In genomic region chr2:162029287-162029901, GRCh38 we compare ENCODE assay signal across 10 cellular contexts. TPM values are rescaled to one million over a fixed set of nuclear protein-coding genes. Genes with fewer than 3 reads are reported as not detected.
DNase-seq lines count a peak whose midpoint lies in the region; ATAC-seq, FAIRE-seq and TF ChIP-seq lines count a peak whose summit lies in the region.
"Had no signal": no experiment of that assay in that cellular context is flagged by ENCODE, and none has a peak within 500 bp of the region (broad histone marks: within the 10 kb centered on the region; RNA-seq: fewer than 3 reads in every experiment).

No MANE protein-coding gene starts in this region.

- DNase-seq in AG10803 (ENCODE audit: low read depth) (peak; percentile 53), IMR-90 (peak; percentile 37), bronchial epithelial cell (ENCODE audit: low read depth) (peak; percentile 81), HepG2 (ENCODE audit: low spot score) (peak; percentile 43), H7 (no peak), mesenchymal stem cell (no peak), OCI-M2 (lab: John Stamatoyannopoulos, UW; ENCODE audit: unreplicated experiment) (no peak)
- DNase-seq: DMS53 had no signal

- no peak overlapping the region for H2AK9ac ChIP-seq in IMR-90 (replicated peaks; ENCODE audit: low read depth, low read length, poor library complexity)

- no peak overlapping the region for H3K9ac ChIP-seq in IMR-90 (ENCODE audit: low read depth, low read length)
- H3K9ac ChIP-seq in HepG2 (ENCODE audit: insufficient read depth, low read depth, low read length), result no peak overlapping the region
- no peak overlapping the region for H3K9ac ChIP-seq in mesenchymal stem cell (ENCODE audit: low read length)

- no TSS peak for BruUV-seq in IMR-90 (replicated peaks; lab: Mats Ljungman, UMichigan)
- BruUV-seq in HepG2 (replicated peaks; lab: Mats Ljungman, UMichigan), result no TSS peak

- H2AK5ac ChIP-seq in IMR-90 (ENCODE audit: low read depth, low read length) (no peak overlapping the region), mesenchymal stem cell (ENCODE audit: low read length, severe bottlenecking) (no peak overlapping the region)

- H4K91ac ChIP-seq in IMR-90 (ENCODE audit: insufficient read depth, low read depth, low read length), result no peak overlapping the region
- H4K91ac ChIP-seq in mesenchymal stem cell (ENCODE audit: low read length), result no peak overlapping the region

- no peak overlapping the region for H3K56ac ChIP-seq in IMR-90 (ENCODE audit: extremely low read depth, insufficient read depth, low read length)

- CTCF ChIA-PET in IMR-90 (lab: Yijun Ruan, JAX), result interaction anchor here (0.5 kb wide), 1 partner anchor 81 kb away, joined by 4 read pairs; no protein-coding TSS in a partner anchor
- CTCF ChIA-PET in HepG2 (lab: Yijun Ruan, JAX; ENCODE audit: low intra/inter-chr PET ratio, low total read pairs), result no interaction called here

- POLR2A ChIA-PET in IMR-90 (lab: Charles Lee; ENCODE audit: unreplicated experiment), result no interaction called here
- POLR2A ChIA-PET in HepG2 (lab: Yijun Ruan, JAX), result interaction anchor here (1.2 to 1.7 kb wide), 2 partner anchors 40 to 45 kb away, joined by 3 to 4 read pairs; partner anchors contain the start of gene DPP4

- H3K18ac ChIP-seq in IMR-90 (ENCODE audit: low read depth, low read length) (no peak overlapping the region), mesenchymal stem cell (ENCODE audit: low read depth in 1 of 2, low read length in 2 of 2) (no peak overlapping the region)

- 90% methylated on average over 2 of the region's 9 CpGs; no CpG with 5 or more reads in 1 of the 2 experiments for WGBS in IMR-90 (ENCODE audit: extremely low coverage in 2 of 2, insufficient read length in 1 of 2), 2 experiments
- 92% methylated on average over 9 of the region's 9 CpGs for WGBS in HepG2 (ENCODE audit: low lambda C conversion rate)
- WGBS in mesenchymal stem cell, result 74% methylated on average over 9 of the region's 9 CpGs

- H2AFZ ChIP-seq in IMR-90 (replicated peaks; ENCODE audit: low read length, poor library complexity) (no peak overlapping the region), HepG2 (ENCODE audit: low read length) (no peak overlapping the region), mesenchymal stem cell (ENCODE audit: low read depth, low read length) (no peak overlapping the region)

- no peak overlapping the region for H3K27ac ChIP-seq in IMR-90 (ENCODE audit: insufficient read depth, low read length)
- no peak overlapping the region for H3K27ac ChIP-seq in HepG2 (ENCODE audit: extremely low read length, insufficient read depth, low read length)
- no peak overlapping the region for H3K27ac ChIP-seq in mesenchymal stem cell (ENCODE audit: low read length, poor library complexity, severe bottlenecking)

- FAIRE-seq in bronchial epithelial cell (lab: Jason Lieb, UNC), result no peak
- FAIRE-seq in HepG2 (lab: Jason Lieb, UNC), result no peak

- in situ Hi-C loops in IMR-90 (cut with MboI; ENCODE audit: low sequenced_read_pairs), result no loop called here
- in situ Hi-C loops in HepG2 (cut with HindIII; ENCODE audit: extremely low pct_ligation_motif_present, low pct_unique_long_range_greater_than_20kb), result no loop called here

- intact Hi-C loops in IMR-90 (cut with micrococcal nuclease) (loop anchor here (5.0 kb wide), 2 partner anchors 43 to 93 kb away; partner anchors contain the start of gene DPP4), HepG2 (cut with micrococcal nuclease; ENCODE audit: unreplicated experiment) (no loop called here)

- no peak overlapping the region for H2BK12ac ChIP-seq in mesenchymal stem cell (ENCODE audit: low read length in 2 of 2)

- H3K27me3 ChIP-seq in IMR-90 (ENCODE audit: control insufficient read depth, insufficient read depth, low read length), result no peaks in the 10 kb centered on the region
- peaks cover 4% of the 10 kb centered on the region for H3K27me3 ChIP-seq in bronchial epithelial cell (ENCODE audit: control insufficient read depth, insufficient read depth, low read length)
- no peaks in the 10 kb centered on the region for H3K27me3 ChIP-seq in HepG2 (ENCODE audit: control insufficient read depth in 1 of 2, insufficient read depth in 2 of 2, low read length in 2 of 2)
- no peaks in the 10 kb centered on the region for H3K27me3 ChIP-seq in H7 (ENCODE audit: control insufficient read depth, insufficient read depth, low read length)
- H3K27me3 ChIP-seq in mesenchymal stem cell (ENCODE audit: control insufficient read depth in 1 of 2, insufficient read depth in 1 of 2, low read length in 2 of 2), result no peaks in the 10 kb centered on the region

- H2BK5ac ChIP-seq in IMR-90 (ENCODE audit: low read depth, low read length, poor library complexity, severe bottlenecking) (no peak overlapping the region), mesenchymal stem cell (ENCODE audit: low read depth, low read length, poor library complexity, severe bottlenecking) (no peak overlapping the region)

- H2BK15ac ChIP-seq in IMR-90 (ENCODE audit: low read depth, low read length) (no peak overlapping the region), mesenchymal stem cell (ENCODE audit: low read depth, poor library complexity, severe bottlenecking) (no peak overlapping the region)

- H3K79me2 ChIP-seq in HepG2 (ENCODE audit: insufficient read depth, low read length), result no peaks in the 10 kb centered on the region

- H3K23ac ChIP-seq in IMR-90 (ENCODE audit: low read depth, low read length) (no peak overlapping the region), mesenchymal stem cell (ENCODE audit: low read length in 2 of 2) (no peak overlapping the region)

- H3K9me1 ChIP-seq in IMR-90 (ENCODE audit: insufficient read depth, low read length), result peaks cover 12% of the 10 kb centered on the region

- H3K4me3 ChIP-seq in AG10803 (ENCODE audit: low read length), result no peak overlapping the region
- no peak overlapping the region for H3K4me3 ChIP-seq in IMR-90 (ENCODE audit: insufficient read depth, low read depth, low read length)
- H3K4me3 ChIP-seq in bronchial epithelial cell (ENCODE audit: low read depth, low read length), result no peak overlapping the region
- H3K4me3 ChIP-seq in HepG2 (replicated peaks in 1 of 3; ENCODE audit: insufficient read depth in 1 of 3, low read depth in 2 of 3, low read length in 3 of 3), result no peak overlapping the region
- H3K4me3 ChIP-seq in H7 (ENCODE audit: insufficient read depth, low read depth, low read length), result no peak overlapping the region
- no peak overlapping the region for H3K4me3 ChIP-seq in mesenchymal stem cell (ENCODE audit: insufficient read depth in 1 of 2, low read depth in 1 of 2, low read length in 2 of 2)

- TF ChIP-seq POLR2A in IMR-90 (IDR thresholded peaks at IDR 0.05; ENCODE audit: low read depth, low read length) (no peak), HepG2 (IDR thresholded peaks at IDR 0.05; ENCODE audit: insufficient read depth in 1 of 2, low read depth in 2 of 2, low read length in 2 of 2) (no peak)

- TF ChIP-seq EP300 in HepG2 (IDR thresholded peaks at IDR 0.05; ENCODE audit: low read depth in 2 of 2, low read length in 2 of 2) (no peak), HepG2 (CRISPR knock-in tag; IDR thresholded peaks at IDR 0.05; ENCODE audit: borderline replicate concordance) (no peak)

- ATAC-seq in IMR-90 (ENCODE audit: low read depth) (no peak), HepG2 (no peak), GM19395 (IDR thresholded peaks at IDR 0.05; ENCODE audit: unreplicated experiment) (no peak)
- ATAC-seq: left colon had no signal

- no peak overlapping the region for H4K5ac ChIP-seq in IMR-90 (ENCODE audit: low read depth, low read length)

- H3K4me2 ChIP-seq in IMR-90 (ENCODE audit: low read depth, low read length) (no peak overlapping the region), HepG2 (ENCODE audit: low read depth, low read length) (no peak overlapping the region), mesenchymal stem cell (ENCODE audit: low read length, poor library complexity, severe bottlenecking) (no peak overlapping the region)

- no peak overlapping the region for H3K14ac ChIP-seq in IMR-90 (replicated peaks; ENCODE audit: low read depth, low read length)
- H3K14ac ChIP-seq in mesenchymal stem cell (ENCODE audit: low read length in 2 of 2), result no peak overlapping the region

- dilution Hi-C loops in IMR-90 (cut with HindIII; ENCODE audit: low sequenced_read_pairs, unreplicated experiment), result no loop called here

- H4K8ac ChIP-seq in IMR-90 (ENCODE audit: low read depth in 2 of 2, low read length in 2 of 2) (no peak overlapping the region), mesenchymal stem cell (ENCODE audit: low read length) (no peak overlapping the region)

- H4K20me1 ChIP-seq in IMR-90 (ENCODE audit: insufficient read depth, low read length) (peaks cover 4% of the 10 kb centered on the region; the same call in 1 of the 2 replicates), HepG2 (ENCODE audit: insufficient read depth, low read length) (no peaks in the 10 kb centered on the region)

- H3K36me3 ChIP-seq in IMR-90 (ENCODE audit: control insufficient read depth, insufficient read depth, low read length), result peaks cover 15% of the 10 kb centered on the region
- no peaks in the 10 kb centered on the region for H3K36me3 ChIP-seq in bronchial epithelial cell (ENCODE audit: control insufficient read depth, insufficient read depth, low read length)
- H3K36me3 ChIP-seq in HepG2 (replicated peaks in 1 of 2; ENCODE audit: control insufficient read depth in 1 of 2, insufficient read depth in 2 of 2, low read length in 2 of 2), result peaks cover 9 to 28% of the 10 kb centered on the region in 2 experiments; a peak in 4 of 5 replicates
- H3K36me3 ChIP-seq in H7 (replicated peaks; ENCODE audit: control insufficient read depth, insufficient read depth, low read length), result no peaks in the 10 kb centered on the region
- peaks cover 0 to 97% of the 10 kb centered on the region in 2 experiments for H3K36me3 ChIP-seq in mesenchymal stem cell (ENCODE audit: control insufficient read depth in 1 of 2, insufficient read depth in 2 of 2, low read depth in 1 of 2, low read length in 2 of 2)

- H2BK120ac ChIP-seq in IMR-90 (ENCODE audit: low read depth, low read length), result no peak overlapping the region
- H2BK120ac ChIP-seq in mesenchymal stem cell (ENCODE audit: low read depth, low read length), result no peak overlapping the region

- H3K79me1 ChIP-seq in IMR-90 (ENCODE audit: low read depth in 1 of 2, low read length in 2 of 2), result no peaks in the 10 kb centered on the region
- no peaks in the 10 kb centered on the region for H3K79me1 ChIP-seq in mesenchymal stem cell (replicated peaks; ENCODE audit: low read length, poor library complexity, severe bottlenecking)

- H3K4ac ChIP-seq in IMR-90 (ENCODE audit: low read depth, low read length), result no peak overlapping the region
- H3K4ac ChIP-seq in mesenchymal stem cell (ENCODE audit: low read depth in 1 of 2, low read length in 2 of 2), result no peak overlapping the region

- H3K4me1 ChIP-seq in IMR-90 (ENCODE audit: control insufficient read depth, insufficient read depth, low read length), result peaks cover 16% of the 10 kb centered on the region
- H3K4me1 ChIP-seq in HepG2 (ENCODE audit: insufficient read depth, low read length), result peaks cover 33% of the 10 kb centered on the region
- H3K4me1 ChIP-seq in mesenchymal stem cell (ENCODE audit: control insufficient read depth, insufficient read depth, low read depth, low read length), result peaks cover 7% of the 10 kb centered on the region

- TF ChIP-seq CTCF in AG10803 (conservative IDR thresholded peaks at IDR 0.05; ENCODE audit: low read length) (no peak), IMR-90 (conservative IDR thresholded peaks at IDR 0.05; ENCODE audit: low read depth, low read length) (no peak), bronchial epithelial cell (IDR thresholded peaks at IDR 0.05; ENCODE audit: insufficient read depth, low read length, severe bottlenecking) (no peak), HepG2 (CRISPR knock-in tag; IDR thresholded peaks at IDR 0.05) (no peak)

- TF ChIP-seq RAD21 in IMR-90 (IDR thresholded peaks at IDR 0.05; ENCODE audit: low read length) (no peak), HepG2 (CRISPR knock-in tag; IDR thresholded peaks at IDR 0.05) (no peak)

- H3K9me3 ChIP-seq in IMR-90 (ENCODE audit: control insufficient read depth, insufficient read depth, low read length) (no peaks in the 10 kb centered on the region), HepG2 (ENCODE audit: low read length) (no peaks in the 10 kb centered on the region), mesenchymal stem cell (ENCODE audit: control insufficient read depth, low read length) (no peaks in the 10 kb centered on the region)

- H2BK20ac ChIP-seq in IMR-90 (ENCODE audit: low read depth, low read length), result no peak overlapping the region

RNA-seq across cellular contexts. Expression of gene DPP4, which starts 44.6 kb away (rescaled TPM):
- 19.0 and 24.2 TPM in 2 replicates for total RNA-seq in IMR-90 (2012; rRNA removed)
- polyA plus RNA-seq in IMR-90 (2012; rRNA removed), result 9.8 and 13.2 TPM in 2 replicates
- polyA plus RNA-seq in IMR-90 (2012; cell fraction: cytosol; rRNA removed), result 3.2 and 3.9 TPM in 2 replicates
- 2.3 and 20.0 TPM in 2 replicates for polyA plus RNA-seq in IMR-90 (2012; cell fraction: nucleus; rRNA removed; ENCODE audit: low replicate concordance)
- total RNA-seq in bronchial epithelial cell, result 1.4 and 2.9 TPM in 2 replicates
- 57.2 and 109 TPM in 2 replicates for total RNA-seq in HepG2 (2016; rRNA removed; fragmentation: Illumina TruSeq; extraction: Trizol)
- total RNA-seq in HepG2 (2016; cell fraction: cytosol; rRNA removed; fragmentation: Illumina TruSeq; extraction: Trizol; ENCODE audit: low read depth), result 9.0 and 9.9 TPM in 2 replicates
- 54.8 and 107 TPM in 2 replicates for total RNA-seq in HepG2 (2016; cell fraction: insoluble cytoplasmic fraction; rRNA removed; fragmentation: Illumina TruSeq; extraction: Trizol)
- 22.6 and 24.7 TPM in 2 replicates for total RNA-seq in HepG2 (2016; cell fraction: membrane; rRNA removed; fragmentation: Illumina TruSeq; extraction: Trizol)
- total RNA-seq in HepG2 (2016; cell fraction: nucleus; rRNA removed; fragmentation: Illumina TruSeq; extraction: Trizol), result 123 and 147 TPM in 2 replicates
- 37.7 and 39.4 TPM in 2 replicates for polyA plus RNA-seq in HepG2 (2011; rRNA removed)
- 32.1 and 39.3 TPM in 2 replicates for polyA plus RNA-seq in HepG2 (2011; cell fraction: cytosol; rRNA removed)
- polyA plus RNA-seq in HepG2 (2011; cell fraction: nucleus; rRNA removed), result 35.3 and 41.8 TPM in 2 replicates
- 85.0 and 97.7 TPM in 2 replicates for polyA plus RNA-seq in HepG2 (2012)
- 7.7 and 8.0 TPM in 2 replicates for polyA plus RNA-seq in HepG2 (2016; cell fraction: cytosol; fragmentation: Illumina TruSeq; extraction: Trizol; ENCODE audit: low read depth)
- polyA plus RNA-seq in HepG2 (2016; cell fraction: insoluble cytoplasmic fraction; fragmentation: Illumina TruSeq; extraction: Trizol; ENCODE audit: low read depth), result 38.7 and 39.5 TPM in 2 replicates
- 14.9 and 16.9 TPM in 2 replicates for polyA plus RNA-seq in HepG2 (2016; cell fraction: membrane; fragmentation: Illumina TruSeq; extraction: Trizol; ENCODE audit: low read depth)
- polyA plus RNA-seq in HepG2 (2016; cell fraction: nucleus; fragmentation: Illumina TruSeq; extraction: Trizol; ENCODE audit: insufficient read depth, low read depth), result 95.1 and 96.2 TPM in 2 replicates
- polyA minus RNA-seq in HepG2 (2011; rRNA and poly(A)+ RNA removed; ENCODE audit: low replicate concordance), result 175 TPM in 1 of 2 replicates, not detected in the other
- 57.2 and 81.0 TPM in 2 replicates for polyA minus RNA-seq in HepG2 (2011; cell fraction: cytosol; rRNA and poly(A)+ RNA removed)
- polyA minus RNA-seq in HepG2 (2011; cell fraction: nucleus; rRNA and poly(A)+ RNA removed), result 147 and 149 TPM in 2 replicates
- 1.6 and 4.3 TPM in 2 replicates for total RNA-seq in H7 (2014; rRNA removed; shearing (Covaris generic))
- polyA plus RNA-seq in mesenchymal stem cell (2013, experiment 1 of 2), result 80.0 TPM
- polyA plus RNA-seq in mesenchymal stem cell (2013, experiment 2 of 2), result 82.7 TPM

Comparison
In these comparisons a context has a peak if more than half of its experiments do, and no peak if none do; other contexts are left out.
1. DNase-seq: peak in AG10803 (single experiment), IMR-90 (single experiment), bronchial epithelial cell (single experiment) and HepG2 (single experiment); none in H7 (single experiment), mesenchymal stem cell (single experiment) and OCI-M2 (single experiment).